Comparison of ENCODE assay signal across 21 cellular contexts in the genomic region with DNA sequence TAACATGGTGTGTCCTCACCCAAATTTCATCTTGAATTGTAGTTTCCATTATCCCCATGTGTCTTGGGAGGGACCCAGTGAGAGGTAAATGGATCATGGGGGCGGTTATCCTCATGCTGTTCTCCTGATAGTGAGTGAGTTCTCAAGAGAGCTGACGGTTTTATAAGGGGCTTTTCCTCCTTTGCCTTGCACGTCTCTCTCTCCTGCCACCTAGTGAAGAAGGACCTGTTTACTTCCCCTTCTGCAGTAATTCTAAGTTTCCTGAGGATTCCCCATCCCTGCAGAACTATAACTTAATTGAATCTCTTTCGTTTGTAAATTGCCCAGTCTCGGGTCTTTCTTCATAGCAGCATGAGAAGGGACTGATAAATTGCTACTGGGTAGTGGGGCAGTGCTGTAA.
A peak's percentile ranks its signal among the peaks of the same experiment; 100 is the strongest.
DNase-seq lines count a peak whose midpoint lies in the region; ATAC-seq, FAIRE-seq and TF ChIP-seq lines count a peak whose summit lies in the region.
"Had no signal": no experiment of that assay in that cellular context is flagged by ENCODE, and none has a peak within 500 bp of the region (broad histone marks: within the 10 kb centered on the region; RNA-seq: fewer than 3 reads in every experiment).

No MANE protein-coding gene starts in this region.

- POLR2A ChIA-PET in HEK293T (lab: Yijun Ruan, JAX): no interaction called here

- ATAC-seq in HG03442 (IDR thresholded peaks at IDR 0.05; ENCODE audit: unreplicated experiment): no peak
- ATAC-seq: activated CD4-positive, CD25-positive, alpha-beta regulatory T cell treated with anti-CD3 and anti-CD28 coated beads, Interleukin-2, amount 50 U/mL, for 24 hours; psoas muscle had no signal

- DNase-seq in SK-N-DZ (ENCODE audit: low spot score): peak; percentile 29
- DNase-seq in iPS DF 4.7 (ENCODE audit: extremely low read depth, low spot score): peak; percentile 38
- no peak for DNase-seq in frontal cortex (ENCODE audit: low spot score in 2 of 2)
- no peak for DNase-seq in ACHN
- DNase-seq in HEK293T (ENCODE audit: extremely low spot score): no peak
- DNase-seq: activated CD4-positive, alpha-beta memory T cell treated with anti-CD3 and anti-CD28 coated beads for 36 hours; CD4-positive, alpha-beta T cell; esophagus squamous epithelium; mammary epithelial cell; NCI-H524 treated with DMSO at 0.1 percent for 48 hours; psoas muscle; stomach; T1000; transverse colon had no signal

- no peak for FAIRE-seq in frontal cortex (lab: Jason Lieb, UNC)
- FAIRE-seq: G401.6 had no signal

- in situ Hi-C loops in ACHN (cut with HindIII; ENCODE audit: low pct_ligation_motif_present, low pct_unique_long_range_greater_than_20kb, low sequenced_read_pairs): no loop called here

- no peak overlapping the region for H3K27ac ChIP-seq in C4-2B
- H3K27ac ChIP-seq: ascending aorta, esophagus squamous epithelium, KMS-11, psoas muscle, stomach, transverse colon had no signal

- CTCF ChIA-PET in HEK293T (lab: Yijun Ruan, JAX): no interaction called here

- TF ChIP-seq CTCF in C4-2B (conservative IDR thresholded peaks at IDR 0.05): peak; percentile 27
- peak; percentile 16; the same call in 1 of the 2 replicates for TF ChIP-seq CTCF in LNCAP (IDR thresholded peaks at IDR 0.05)

TF ChIP-seq in HEK293T, 16 proteins besides CTCF, POLR2A, EP300 and RAD21:
- no peak for TF ChIP-seq L3MBTL2 (conservative IDR thresholded peaks at IDR 0.05)
- TF ChIP-seq SP1 (IDR thresholded peaks at IDR 0.05): no peak
- no peak for TF ChIP-seq TARDBP (IDR thresholded peaks at IDR 0.05)
- TF ChIP-seq FOXK2 (IDR thresholded peaks at IDR 0.05): no peak
- TF ChIP-seq CTBP1 (IDR thresholded peaks at IDR 0.05; ENCODE audit: borderline replicate concordance): no peak
- no peak for TF ChIP-seq LEF1 (IDR thresholded peaks at IDR 0.05; ENCODE audit: borderline replicate concordance)
- TF ChIP-seq SUZ12 (IDR thresholded peaks at IDR 0.05): no peak
- no peak for TF ChIP-seq HDGF (IDR thresholded peaks at IDR 0.05; ENCODE audit: borderline replicate concordance)
- no peak for TF ChIP-seq NFRKB (IDR thresholded peaks at IDR 0.05)
- TF ChIP-seq ELF4 (IDR thresholded peaks at IDR 0.05): no peak
- TF ChIP-seq ARNT (IDR thresholded peaks at IDR 0.05): no peak
- no peak for TF ChIP-seq FOXM1 (IDR thresholded peaks at IDR 0.05; ENCODE audit: borderline replicate concordance)
- no peak for TF ChIP-seq ZNF384 (IDR thresholded peaks at IDR 0.05)
- no peak for TF ChIP-seq BHLHE40 (IDR thresholded peaks at IDR 0.05; ENCODE audit: borderline replicate concordance)
- no peak for TF ChIP-seq FOXA1 (IDR thresholded peaks at IDR 0.05)
- TF ChIP-seq, protein P1, sequence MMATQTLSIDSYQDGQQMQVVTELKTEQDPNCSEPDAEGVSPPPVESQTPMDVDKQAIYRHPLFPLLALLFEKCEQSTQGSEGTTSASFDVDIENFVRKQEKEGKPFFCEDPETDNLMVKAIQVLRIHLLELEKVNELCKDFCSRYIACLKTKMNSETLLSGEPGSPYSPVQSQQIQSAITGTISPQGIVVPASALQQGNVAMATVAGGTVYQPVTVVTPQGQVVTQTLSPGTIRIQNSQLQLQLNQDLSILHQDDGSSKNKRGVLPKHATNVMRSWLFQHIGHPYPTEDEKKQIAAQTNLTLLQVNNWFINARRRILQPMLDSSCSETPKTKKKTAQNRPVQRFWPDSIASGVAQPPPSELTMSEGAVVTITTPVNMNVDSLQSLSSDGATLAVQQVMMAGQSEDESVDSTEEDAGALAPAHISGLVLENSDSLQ (IDR thresholded peaks at IDR 0.05): no peak

Comparison
In these comparisons a context has a peak if more than half of its experiments do, and no peak if none do; other contexts are left out.
1. DNase-seq: peak in SK-N-DZ (single experiment) and iPS DF 4.7 (single experiment); none in frontal cortex (0 of 2), ACHN (single experiment) and HEK293T (single experiment).